15 cellular contexts compared by ENCODE assay signal in genomic region chr10:78250313-78251040, GRCh38.
DNase-seq lines count a peak whose midpoint lies in the region; ATAC-seq, FAIRE-seq and TF ChIP-seq lines count a peak whose summit lies in the region.
"Had no signal": no experiment of that assay in that cellular context is flagged by ENCODE, and none has a peak within 500 bp of the region (broad histone marks: within the 10 kb centered on the region; RNA-seq: fewer than 3 reads in every experiment).

No MANE protein-coding gene starts in this region.

- H3K4me1 Mint-ChIP-seq in brain = peaks cover 65% of the 10 kb centered on the region

- 63% methylated on average over 9 of the region's 10 CpGs for WGBS in right lobe of liver (ENCODE audit: insufficient coverage, low coverage, low lambda C conversion rate, missing lambda C conversion rate)
- 48% methylated on average over 10 of the region's 10 CpGs for WGBS in HepG2 (ENCODE audit: low lambda C conversion rate)

- no peak overlapping the region for H3K9ac ChIP-seq in HepG2 (ENCODE audit: insufficient read depth, low read depth, low read length)

- H3K36me3 ChIP-seq in right lobe of liver (no peaks in the 10 kb centered on the region), HepG2 (replicated peaks in 1 of 2; ENCODE audit: control insufficient read depth in 1 of 2, insufficient read depth in 2 of 2, low read length in 2 of 2) (no peaks in the 10 kb centered on the region), upper lobe of right lung (no peaks in the 10 kb centered on the region)
- H3K36me3 ChIP-seq: tibial nerve had no signal

- TF ChIP-seq CTCF in right lobe of liver (IDR thresholded peaks at IDR 0.05) (no peak), HepG2 (CRISPR knock-in tag; IDR thresholded peaks at IDR 0.05) (no peak), brain (conservative IDR thresholded peaks at IDR 0.05) (no peak), upper lobe of right lung (IDR thresholded peaks at IDR 0.05) (no peak)

- peaks cover 3% of the 10 kb centered on the region for H3K36me3 Mint-ChIP-seq in brain
- H3K36me3 Mint-ChIP-seq: T-cell had no signal

- no peaks in the 10 kb centered on the region for H3K79me2 ChIP-seq in HepG2 (ENCODE audit: insufficient read depth, low read length)

- BruUV-seq in HepG2 (replicated peaks; lab: Mats Ljungman, UMichigan) = no TSS peak

- peaks cover 3% of the 10 kb centered on the region for H3K27me3 Mint-ChIP-seq in brain

- peak overlapping the region in 3 of 5 experiments; percentile 19 to 97 (median 41) for H3K27ac Mint-ChIP-seq in brain
- H3K27ac Mint-ChIP-seq: activated CD4-positive, alpha-beta T cell treated with anti-CD3 and anti-CD28 coated beads for 36 hours; T-cell had no signal

- in situ Hi-C loops in HepG2 (cut with HindIII; ENCODE audit: extremely low pct_ligation_motif_present, low pct_unique_long_range_greater_than_20kb) = no loop called here

- H3K4me3 ChIP-seq in right lobe of liver (no peak overlapping the region), HepG2 (replicated peaks in 1 of 3; ENCODE audit: insufficient read depth in 1 of 3, low read depth in 2 of 3, low read length in 3 of 3) (no peak overlapping the region), upper lobe of right lung (no peak overlapping the region)
- H3K4me3 ChIP-seq: dorsolateral prefrontal cortex, tibial nerve had no signal

- intact Hi-C loops in right lobe of liver (cut with DNase I) (no loop called here), HepG2 (cut with micrococcal nuclease; ENCODE audit: unreplicated experiment) (no loop called here), upper lobe of right lung (cut with DNase I) (no loop called here)

- DNase-seq in right lobe of liver = no peak
- DNase-seq in HepG2 (ENCODE audit: low spot score) = no peak
- peak; percentile 67 for DNase-seq in NCI-H510A treated with DMSO at 0.1 percent for 48 hours (lab: John Stamatoyannopoulos, UW)
- DNase-seq in upper lobe of right lung = no peak
- DNase-seq in C1 segment of cervical spinal cord (lab: John Stamatoyannopoulos, UW) = no peak
- no peak for DNase-seq in activated effector memory CD4-positive, alpha-beta T cell treated with Interleukin-2 at 50 U/mL for 16 hours
- no peak for DNase-seq in NAMALWA (ENCODE audit: low spot score)
- DNase-seq: activated CD4-positive, alpha-beta T cell treated with anti-CD3 and anti-CD28 coated beads for 36 hours; aorta; dorsolateral prefrontal cortex; NCI-H2107; PC-3 had no signal

- TF ChIP-seq EP300 in HepG2 (IDR thresholded peaks at IDR 0.05; ENCODE audit: low read depth in 2 of 2, low read length in 2 of 2) (no peak), HepG2 (CRISPR knock-in tag; IDR thresholded peaks at IDR 0.05; ENCODE audit: borderline replicate concordance) (no peak)

- TF ChIP-seq POLR2A in right lobe of liver (IDR thresholded peaks at IDR 0.05) = no peak
- no peak for TF ChIP-seq POLR2A in HepG2 (IDR thresholded peaks at IDR 0.05; ENCODE audit: insufficient read depth in 1 of 2, low read depth in 2 of 2, low read length in 2 of 2)

- peaks cover 7 to 21% (median 9%) of the 10 kb centered on the region in 5 experiments for H3K9me3 Mint-ChIP-seq in brain
- H3K9me3 Mint-ChIP-seq: T-cell had no signal

- H3K9me3 ChIP-seq in right lobe of liver (no peaks in the 10 kb centered on the region), HepG2 (ENCODE audit: low read length) (no peaks in the 10 kb centered on the region), upper lobe of right lung (no peaks in the 10 kb centered on the region)
- H3K9me3 ChIP-seq: tibial nerve had no signal

- H4K20me1 ChIP-seq in HepG2 (ENCODE audit: insufficient read depth, low read length) = no peaks in the 10 kb centered on the region

- POLR2A ChIA-PET in HepG2 (lab: Yijun Ruan, JAX) = no interaction called here

- H3K27ac ChIP-seq in right lobe of liver (no peak overlapping the region), HepG2 (ENCODE audit: extremely low read length, insufficient read depth, low read length) (no peak overlapping the region), upper lobe of right lung (no peak overlapping the region)
- H3K27ac ChIP-seq: tibial nerve had no signal

- no peaks in the 10 kb centered on the region for H3K27me3 ChIP-seq in right lobe of liver
- peaks cover 4 to 6% of the 10 kb centered on the region in 2 experiments; a peak in 3 of 5 replicates for H3K27me3 ChIP-seq in HepG2 (ENCODE audit: control insufficient read depth in 1 of 2, insufficient read depth in 2 of 2, low read length in 2 of 2)
- H3K27me3 ChIP-seq in upper lobe of right lung = no peaks in the 10 kb centered on the region
- H3K27me3 ChIP-seq: dorsolateral prefrontal cortex, tibial nerve had no signal

- CTCF ChIA-PET in HepG2 (lab: Yijun Ruan, JAX; ENCODE audit: low intra/inter-chr PET ratio, low total read pairs) = no interaction called here

- H3K4me2 ChIP-seq in HepG2 (ENCODE audit: low read depth, low read length) = no peak overlapping the region

- no peak for TF ChIP-seq RAD21 in HepG2 (CRISPR knock-in tag; IDR thresholded peaks at IDR 0.05)

- H3K4me3 Mint-ChIP-seq in brain = no peak overlapping the region
- H3K4me3 Mint-ChIP-seq: activated CD4-positive, alpha-beta T cell treated with anti-CD3 and anti-CD28 coated beads for 36 hours; T-cell had no signal

- H2AFZ ChIP-seq in HepG2 (ENCODE audit: low read length) = no peak overlapping the region

- FAIRE-seq in HepG2 (lab: Jason Lieb, UNC) = no peak

- ATAC-seq in right lobe of liver (peak; percentile 10 to 35 (median 28)), HepG2 (no peak), upper lobe of right lung (peak; percentile 80)
- ATAC-seq: activated CD4-positive, alpha-beta T cell treated with anti-CD3 and anti-CD28 coated beads for 36 hours; PC-3; T-cell had no signal

- no peaks in the 10 kb centered on the region for H3K4me1 ChIP-seq in right lobe of liver
- H3K4me1 ChIP-seq in HepG2 (ENCODE audit: insufficient read depth, low read length) = peaks cover 3% of the 10 kb centered on the region
- peaks cover under 1% of the 10 kb centered on the region for H3K4me1 ChIP-seq in upper lobe of right lung

TF ChIP-seq in HepG2, 621 proteins besides CTCF, POLR2A, EP300 and RAD21 (continues in another document):
- no peak for TF ChIP-seq NCOA5 (CRISPR knock-in tag; IDR thresholded peaks at IDR 0.05)
- TF ChIP-seq ZNF383 (CRISPR knock-in tag; IDR thresholded peaks at IDR 0.05; ENCODE audit: borderline replicate concordance) = no peak
- no peak for TF ChIP-seq ATF3 (CRISPR knock-in tag; IDR thresholded peaks at IDR 0.05)
- no peak for TF ChIP-seq SMAD1 (CRISPR knock-in tag; IDR thresholded peaks at IDR 0.05; ENCODE audit: borderline replicate concordance, low read depth)
- no peak for TF ChIP-seq ZNF318 (CRISPR knock-in tag; IDR thresholded peaks at IDR 0.05)
